ENCODE assay signal across 8 cellular contexts in the genomic region with DNA sequence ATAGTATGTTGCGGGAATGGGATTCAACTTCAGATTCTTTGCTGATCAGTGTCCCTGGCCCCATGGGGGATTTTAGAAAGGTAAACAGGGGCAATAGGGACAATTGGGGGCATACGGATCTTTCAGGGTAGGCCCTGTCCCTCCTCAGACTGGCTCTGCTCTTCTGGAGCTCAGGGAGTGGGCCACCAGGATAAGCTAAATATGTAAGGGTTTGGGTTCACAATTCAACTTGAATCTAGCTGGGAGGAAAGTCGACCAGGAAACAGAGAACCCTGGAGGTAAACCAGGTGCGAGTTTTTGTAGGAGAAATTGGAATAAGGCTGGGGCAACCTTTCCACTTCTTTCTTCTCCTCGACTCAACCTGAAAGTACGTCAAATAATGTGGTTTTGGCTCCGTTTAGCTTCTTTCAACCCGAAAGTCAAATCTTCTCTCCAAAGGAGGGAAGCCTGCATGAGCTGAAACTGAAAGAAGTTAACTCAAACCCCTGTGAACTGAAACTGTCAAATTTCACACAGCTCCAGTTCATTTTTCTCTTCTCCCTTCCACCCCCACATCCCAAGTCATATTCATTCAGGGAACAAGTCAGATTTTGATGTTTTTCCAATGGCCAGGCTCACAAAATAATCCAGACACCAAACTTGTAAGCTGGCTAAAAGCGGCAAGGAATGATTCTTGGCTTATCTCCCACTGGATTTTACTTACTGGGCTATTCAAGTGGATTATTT.
DNase-seq lines count a peak whose midpoint lies in the region; ATAC-seq and TF ChIP-seq lines count a peak whose summit lies in the region.

No MANE protein-coding gene starts in this region.

- no peaks in the 10 kb centered on the region for H3K27me3 ChIP-seq in WERI-Rb-1 (ENCODE audit: insufficient read depth, low read depth, severe bottlenecking)

- H3K4me3 ChIP-seq in WERI-Rb-1 (ENCODE audit: low read depth, low read length): no peak overlapping the region

- no peaks in the 10 kb centered on the region for H3K9me3 ChIP-seq in WERI-Rb-1 (ENCODE audit: severe bottlenecking)

- no peaks in the 10 kb centered on the region for H3K36me3 ChIP-seq in WERI-Rb-1

- peaks cover 52% of the 10 kb centered on the region for H3K4me1 Mint-ChIP-seq in activated CD8-positive, alpha-beta memory T cell treated with anti-CD3 and anti-CD28 coated beads, Interleukin-2, amount 10 ng/mL, durations not matched to agents 7 days and 5 days

- peak overlapping the region; percentile 65 for H3K4me3 Mint-ChIP-seq in activated CD8-positive, alpha-beta memory T cell treated with anti-CD3 and anti-CD28 coated beads, Interleukin-2, amount 10 ng/mL, durations not matched to agents 7 days and 5 days

- peak; percentile 51 for DNase-seq in activated CD8-positive, alpha-beta memory T cell treated with anti-CD3 and anti-CD28 coated beads, Interleukin-2, amount 10 ng/mL, durations not matched to agents 7 days and 5 days
- DNase-seq in activated CD8-positive, alpha-beta memory T cell treated with anti-CD3 and anti-CD28 coated beads, Interleukin-2, amount 50 U/mL, for 48 hours: no peak
- DNase-seq in putamen (ENCODE audit: low spot score) (peak; percentile 22), HCEC 1CT (no peak), WERI-Rb-1 (no peak), inferior parietal cortex (ENCODE audit: extremely low spot score) (no peak)

- ATAC-seq in activated CD8-positive, alpha-beta memory T cell treated with anti-CD3 and anti-CD28 coated beads, Interleukin-2, amount 10 ng/mL, durations not matched to agents 7 days and 5 days: peak; percentile 79
- ATAC-seq in GM21737 (IDR thresholded peaks at IDR 0.05; ENCODE audit: unreplicated experiment): peak; percentile 72
- ATAC-seq in HG03521 (IDR thresholded peaks at IDR 0.05; ENCODE audit: unreplicated experiment): peak; percentile 73

- peaks cover 2% of the 10 kb centered on the region for H3K27me3 Mint-ChIP-seq in activated CD8-positive, alpha-beta memory T cell treated with anti-CD3 and anti-CD28 coated beads, Interleukin-2, amount 10 ng/mL, durations not matched to agents 7 days and 5 days

- H3K27ac Mint-ChIP-seq in activated CD8-positive, alpha-beta memory T cell treated with anti-CD3 and anti-CD28 coated beads, Interleukin-2, amount 10 ng/mL, durations not matched to agents 7 days and 5 days: peak overlapping the region; percentile 93

- CTCF ChIA-PET in activated CD8-positive, alpha-beta memory T cell treated with anti-CD3 and anti-CD28 coated beads, Interleukin-2, amount 10 ng/mL, durations not matched to agents 7 days and 5 days (lab: Charles Lee): interaction anchor here (0.8 to 1.2 kb wide), 7 partner anchors 12 to 1262 kb away, joined by 3 to 5 read pairs (median 3); no protein-coding TSS in a partner anchor

- peaks cover 3% of the 10 kb centered on the region for H3K36me3 Mint-ChIP-seq in activated CD8-positive, alpha-beta memory T cell treated with anti-CD3 and anti-CD28 coated beads, Interleukin-2, amount 10 ng/mL, durations not matched to agents 7 days and 5 days

- TF ChIP-seq CTCF in WERI-Rb-1 (IDR thresholded peaks at IDR 0.05; ENCODE audit: low read depth, low read length): no peak

- no peaks in the 10 kb centered on the region for H3K9me3 Mint-ChIP-seq in activated CD8-positive, alpha-beta memory T cell treated with anti-CD3 and anti-CD28 coated beads, Interleukin-2, amount 10 ng/mL, durations not matched to agents 7 days and 5 days (ENCODE audit: low read depth)

- no peak overlapping the region for H3K27ac ChIP-seq in WERI-Rb-1

Comparison
In these comparisons a context has a peak if more than half of its experiments do, and no peak if none do; other contexts are left out.
1. DNase-seq: peak in activated CD8-positive, alpha-beta memory T cell treated with anti-CD3 and anti-CD28 coated beads, Interleukin-2, amount 10 ng/mL, durations not matched to agents 7 days and 5 days (single experiment) and putamen (single experiment); none in activated CD8-positive, alpha-beta memory T cell treated with anti-CD3 and anti-CD28 coated beads, Interleukin-2, amount 50 U/mL, for 48 hours (single experiment), HCEC 1CT (single experiment), WERI-Rb-1 (single experiment) and inferior parietal cortex (single experiment).
2. Peak in every context shown above with its lines, with median percentiles within 50 percentile points of each other: ATAC-seq.